9 cellular contexts compared by ENCODE assay signal in genomic region chr2:197889041-197889440, GRCh38.
DNase-seq lines count a peak whose midpoint lies in the region; ATAC-seq, FAIRE-seq and TF ChIP-seq lines count a peak whose summit lies in the region.
"Had no signal": no experiment of that assay in that cellular context is flagged by ENCODE, and none has a peak within 500 bp of the region (broad histone marks: within the 10 kb centered on the region; RNA-seq: fewer than 3 reads in every experiment).

No MANE protein-coding gene starts in this region.

- intact Hi-C loops in PC-3 (cut with micrococcal nuclease), result no loop called here

- H3K9me2 ChIP-seq in PC-3 (replicated peaks; ENCODE audit: low read length), result no peaks in the 10 kb centered on the region

- TF ChIP-seq CTCF in HL-60 (IDR thresholded peaks at IDR 0.05; ENCODE audit: insufficient read depth, low read length) (no peak), PC-3 (conservative IDR thresholded peaks at IDR 0.05; ENCODE audit: low read depth, low read length) (no peak), WERI-Rb-1 (IDR thresholded peaks at IDR 0.05; ENCODE audit: low read depth, low read length) (no peak)

- peak overlapping the region; percentile 64 for H3K27ac Mint-ChIP-seq in activated CD8-positive, alpha-beta T cell treated with anti-CD3 and anti-CD28 coated beads, Interleukin-2, amount 10 ng/mL, durations not matched to agents 7 days and 5 days
- H3K27ac Mint-ChIP-seq: natural killer cell had no signal

- no peak overlapping the region for H3K4me2 ChIP-seq in PC-3 (ENCODE audit: low read length)

- TF ChIP-seq POLR2A in GM12892 (IDR thresholded peaks at IDR 0.05; ENCODE audit: low read depth, low read length), result no peak

- BruUV-seq in PC-3 (replicated peaks; lab: Mats Ljungman, UMichigan), result no TSS peak

- H3K4me1 Mint-ChIP-seq in activated CD8-positive, alpha-beta T cell treated with anti-CD3 and anti-CD28 coated beads, Interleukin-2, amount 10 ng/mL, durations not matched to agents 7 days and 5 days (ENCODE audit: low read depth), result peaks cover 22% of the 10 kb centered on the region
- H3K4me1 Mint-ChIP-seq: natural killer cell had no signal

- H3K36me3 Mint-ChIP-seq in activated CD8-positive, alpha-beta T cell treated with anti-CD3 and anti-CD28 coated beads, Interleukin-2, amount 10 ng/mL, durations not matched to agents 7 days and 5 days (ENCODE audit: low read depth), result peaks cover 2% of the 10 kb centered on the region
- H3K36me3 Mint-ChIP-seq: natural killer cell had no signal

- no peaks in the 10 kb centered on the region for H3K36me3 ChIP-seq in PC-3 (ENCODE audit: low read depth, low read length)
- no peaks in the 10 kb centered on the region for H3K36me3 ChIP-seq in WERI-Rb-1

- DNase-seq in GM12892 (ENCODE audit: insufficient read length), result no peak
- peak; percentile 34 to 82 for DNase-seq in HL-60 (ENCODE audit: low read depth in 1 of 2, low spot score in 1 of 2)
- peak; percentile 46 for DNase-seq in activated CD8-positive, alpha-beta T cell treated with anti-CD3 and anti-CD28 coated beads, Interleukin-2, amount 10 ng/mL, durations not matched to agents 7 days and 5 days
- peak; percentile 47 for DNase-seq in iPS-NIHi7 (ENCODE audit: extremely low spot score)
- DNase-seq in PC-3, result no peak
- DNase-seq in ecto neural progenitor cell (ENCODE audit: low spot score), result no peak
- DNase-seq in WERI-Rb-1, result no peak
- DNase-seq: natural killer cell had no signal

- no peaks in the 10 kb centered on the region for H3F3A ChIP-seq in PC-3 (ENCODE audit: low read length, unreplicated experiment)

- POLR2A ChIA-PET in activated CD8-positive, alpha-beta T cell treated with anti-CD3 and anti-CD28 coated beads, Interleukin-2, amount 10 ng/mL, durations not matched to agents 7 days and 5 days (lab: Charles Lee), result no interaction called here
- POLR2A ChIA-PET in PC-3 (lab: Charles Lee; ENCODE audit: unreplicated experiment), result no interaction called here

- H3K27me3 ChIP-seq in HL-60 (ENCODE audit: insufficient read depth, poor library complexity, severe bottlenecking) (no peaks in the 10 kb centered on the region), PC-3 (ENCODE audit: low read length) (0 out of 2 replicates have a peak, but pooled peaks cover 7% of the 10 kb centered on the region), WERI-Rb-1 (ENCODE audit: insufficient read depth, low read depth, severe bottlenecking) (no peaks in the 10 kb centered on the region)

- CTCF ChIA-PET in activated CD8-positive, alpha-beta T cell treated with anti-CD3 and anti-CD28 coated beads, Interleukin-2, amount 10 ng/mL, durations not matched to agents 7 days and 5 days (lab: Charles Lee), result interaction anchor here (1.0 to 2.2 kb wide), 4 partner anchors 10 to 26 kb away, joined by 3 to 5 read pairs (median 4); no protein-coding TSS in a partner anchor
- CTCF ChIA-PET in PC-3 (lab: Charles Lee), result no interaction called here

- H3K9me3 Mint-ChIP-seq in activated CD8-positive, alpha-beta T cell treated with anti-CD3 and anti-CD28 coated beads, Interleukin-2, amount 10 ng/mL, durations not matched to agents 7 days and 5 days (ENCODE audit: insufficient read depth), result no peaks in the 10 kb centered on the region
- H3K9me3 Mint-ChIP-seq: natural killer cell had no signal

- H3K9ac ChIP-seq in PC-3 (ENCODE audit: low read length), result no peak overlapping the region

- H3K4me3 Mint-ChIP-seq in activated CD8-positive, alpha-beta T cell treated with anti-CD3 and anti-CD28 coated beads, Interleukin-2, amount 10 ng/mL, durations not matched to agents 7 days and 5 days, result no peak overlapping the region
- H3K4me3 Mint-ChIP-seq: natural killer cell had no signal

- H3K27ac ChIP-seq in HL-60 (replicated peaks) (peak overlapping the region; percentile 32), PC-3 (ENCODE audit: low read length) (no peak overlapping the region), WERI-Rb-1 (no peak overlapping the region)

- FAIRE-seq in GM12892 (lab: Jason Lieb, UNC), result peak; percentile 69

- H3K79me2 ChIP-seq in PC-3 (ENCODE audit: low read length), result no peaks in the 10 kb centered on the region

- peak; percentile 100 for ATAC-seq in GM21515 (IDR thresholded peaks at IDR 0.05; ENCODE audit: unreplicated experiment)
- ATAC-seq in activated CD8-positive, alpha-beta T cell treated with anti-CD3 and anti-CD28 coated beads, Interleukin-2, amount 10 ng/mL, durations not matched to agents 7 days and 5 days, result peak; percentile 88
- no peak for ATAC-seq in PC-3

- H3K9me3 ChIP-seq in PC-3 (ENCODE audit: low read length) (no peaks in the 10 kb centered on the region), WERI-Rb-1 (ENCODE audit: severe bottlenecking) (no peaks in the 10 kb centered on the region)

- H4K20me1 ChIP-seq in PC-3 (ENCODE audit: low read length), result no peaks in the 10 kb centered on the region

- peaks cover 2% of the 10 kb centered on the region for H3K27me3 Mint-ChIP-seq in activated CD8-positive, alpha-beta T cell treated with anti-CD3 and anti-CD28 coated beads, Interleukin-2, amount 10 ng/mL, durations not matched to agents 7 days and 5 days (ENCODE audit: low read depth)

- H3K4me1 ChIP-seq in PC-3 (ENCODE audit: insufficient read depth, low read length), result no peaks in the 10 kb centered on the region

- H3K4me3 ChIP-seq in HL-60 (replicated peaks; ENCODE audit: insufficient read depth, low read length) (no peak overlapping the region), PC-3 (ENCODE audit: low read length) (no peak overlapping the region), WERI-Rb-1 (ENCODE audit: low read depth, low read length) (no peak overlapping the region)

- no peak overlapping the region for H2AFZ ChIP-seq in PC-3 (ENCODE audit: low read length)

Comparison
In these comparisons a context has a peak if more than half of its experiments do, and no peak if none do; other contexts are left out.
1. DNase-seq: peak in HL-60 (2 of 2), activated CD8-positive, alpha-beta T cell treated with anti-CD3 and anti-CD28 coated beads, Interleukin-2, amount 10 ng/mL, durations not matched to agents 7 days and 5 days (single experiment) and iPS-NIHi7 (single experiment); none in GM12892 (single experiment), PC-3 (single experiment), ecto neural progenitor cell (single experiment) and WERI-Rb-1 (single experiment).